In genomic region chr6:87277123-87277522, GRCh38 we compare ENCODE assay signal across 1 cellular context.
TF ChIP-seq lines count a peak whose summit lies in the region.

No MANE protein-coding gene starts in this region.

TF ChIP-seq in GM23338, 12 proteins besides CTCF, POLR2A, EP300 and RAD21 (continued from another document):
- no peak for TF ChIP-seq ZNF331 (CRISPR knock-in tag; IDR thresholded peaks at IDR 0.05; ENCODE audit: low read depth)
- no peak for TF ChIP-seq JUNB (IDR thresholded peaks at IDR 0.05; ENCODE audit: unreplicated experiment)
- no peak for TF ChIP-seq NANOG (IDR thresholded peaks at IDR 0.05; ENCODE audit: borderline replicate concordance)
- TF ChIP-seq POLR2AphosphoS5 (IDR thresholded peaks at IDR 0.05; ENCODE audit: low read depth): no peak
- no peak for TF ChIP-seq EZH2phosphoT487 (IDR thresholded peaks at IDR 0.05; ENCODE audit: unreplicated experiment)
- TF ChIP-seq CREB1 (CRISPR knock-in tag; IDR thresholded peaks at IDR 0.05; ENCODE audit: low read depth): no peak
- no peak for TF ChIP-seq ETS1 (IDR thresholded peaks at IDR 0.05)
- no peak for TF ChIP-seq REST (IDR thresholded peaks at IDR 0.05; ENCODE audit: unreplicated experiment)
- TF ChIP-seq EZH2 (IDR thresholded peaks at IDR 0.05; ENCODE audit: low read depth, unreplicated experiment): no peak
